Comparison of ENCODE assay signal across 10 cellular contexts in the genomic region with DNA sequence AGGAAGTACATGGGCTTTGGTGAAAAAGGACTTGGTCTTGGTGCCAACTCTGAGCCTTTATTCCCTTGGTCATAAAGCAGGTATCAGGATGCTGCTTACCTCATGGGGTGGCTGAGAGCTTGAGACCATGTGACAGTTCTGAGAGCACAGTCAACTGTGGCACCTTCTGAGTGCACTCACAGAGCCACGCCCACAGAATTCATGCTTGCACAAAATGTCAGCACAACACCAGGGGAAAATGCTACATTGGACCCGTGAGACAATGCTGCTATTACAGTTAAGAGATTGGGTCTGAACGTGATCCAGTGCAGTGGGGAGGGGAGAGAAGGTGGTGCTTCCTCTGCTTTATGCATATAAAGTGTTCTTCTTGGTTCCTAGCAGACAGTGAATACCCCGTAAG.
DNase-seq lines count a peak whose midpoint lies in the region; ATAC-seq, FAIRE-seq and TF ChIP-seq lines count a peak whose summit lies in the region.
"Had no signal": no experiment of that assay in that cellular context is flagged by ENCODE, and none has a peak within 500 bp of the region (broad histone marks: within the 10 kb centered on the region; RNA-seq: fewer than 3 reads in every experiment).

No MANE protein-coding gene starts in this region.

- no peaks in the 10 kb centered on the region for H3K36me3 Mint-ChIP-seq in activated CD8-positive, alpha-beta T cell treated with anti-CD3 and anti-CD28 coated beads for 36 hours (ENCODE audit: low read depth)
- no peaks in the 10 kb centered on the region for H3K36me3 Mint-ChIP-seq in activated CD8-positive, alpha-beta T cell treated with anti-CD3 and anti-CD28 coated beads, Interleukin-2, amount 10 ng/mL, durations not matched to agents 7 days and 5 days (ENCODE audit: low read depth)
- no peaks in the 10 kb centered on the region for H3K36me3 Mint-ChIP-seq in stimulated activated effector memory CD8-positive, alpha-beta T cell treated with anti-CD3 and anti-CD28 coated beads, Interleukin-12 subunit alpha, Interleukin-12 subunit beta, amount 100 ng/mL, for 72 hours
- no peaks in the 10 kb centered on the region for H3K36me3 Mint-ChIP-seq in nephron progenitor cell (ENCODE audit: low read depth)

- no peak for FAIRE-seq in HTR-8/SVneo (lab: Jason Lieb, UNC)
- FAIRE-seq: pancreas had no signal

- intact Hi-C loops in activated CD8-positive, alpha-beta T cell treated with anti-CD3 and anti-CD28 coated beads for 36 hours (cut with micrococcal nuclease): no loop called here

- CTCF ChIA-PET in activated CD8-positive, alpha-beta T cell treated with anti-CD3 and anti-CD28 coated beads for 36 hours (lab: Charles Lee): no interaction called here
- CTCF ChIA-PET in activated CD8-positive, alpha-beta T cell treated with anti-CD3 and anti-CD28 coated beads, Interleukin-2, amount 10 ng/mL, durations not matched to agents 7 days and 5 days (lab: Charles Lee): interaction anchor here (0.7 kb wide), 1 partner anchor 354 kb away, joined by 3 read pairs; no protein-coding TSS in a partner anchor

- DNase-seq in activated CD8-positive, alpha-beta T cell treated with anti-CD3 and anti-CD28 coated beads for 36 hours: peak; percentile 42
- DNase-seq in activated CD8-positive, alpha-beta T cell treated with anti-CD3 and anti-CD28 coated beads, Interleukin-2, amount 10 ng/mL, durations not matched to agents 7 days and 5 days: no peak
- DNase-seq in NCI-H2029 treated with DMSO at 0.1 percent for 48 hours (lab: John Stamatoyannopoulos, UW): peak; percentile 78
- DNase-seq in stimulated activated effector memory CD8-positive, alpha-beta T cell treated with anti-CD3 and anti-CD28 coated beads, Interleukin-12 subunit alpha, Interleukin-12 subunit beta, amount 100 ng/mL, for 72 hours (ENCODE audit: low spot score in 2 of 2): no peak
- DNase-seq in HTR-8/SVneo (ENCODE audit: insufficient read length, low spot score): no peak
- DNase-seq in iPS-NIHi11 (ENCODE audit: low spot score): no peak
- no peak for DNase-seq in nephron progenitor cell
- DNase-seq: activated T-cell treated with anti-CD3 and anti-CD28 coated beads for 4 hours, pancreas had no signal

- no peak overlapping the region for H3K27ac Mint-ChIP-seq in activated CD8-positive, alpha-beta T cell treated with anti-CD3 and anti-CD28 coated beads for 36 hours
- H3K27ac Mint-ChIP-seq in activated CD8-positive, alpha-beta T cell treated with anti-CD3 and anti-CD28 coated beads, Interleukin-2, amount 10 ng/mL, durations not matched to agents 7 days and 5 days: no peak overlapping the region
- H3K27ac Mint-ChIP-seq in stimulated activated effector memory CD8-positive, alpha-beta T cell treated with anti-CD3 and anti-CD28 coated beads, Interleukin-12 subunit alpha, Interleukin-12 subunit beta, amount 100 ng/mL, for 72 hours: no peak overlapping the region
- no peak overlapping the region for H3K27ac Mint-ChIP-seq in nephron progenitor cell

- H3K4me1 Mint-ChIP-seq in activated CD8-positive, alpha-beta T cell treated with anti-CD3 and anti-CD28 coated beads for 36 hours (ENCODE audit: low read depth): peaks cover 1% of the 10 kb centered on the region
- peaks cover 4% of the 10 kb centered on the region for H3K4me1 Mint-ChIP-seq in activated CD8-positive, alpha-beta T cell treated with anti-CD3 and anti-CD28 coated beads, Interleukin-2, amount 10 ng/mL, durations not matched to agents 7 days and 5 days (ENCODE audit: low read depth)
- H3K4me1 Mint-ChIP-seq in stimulated activated effector memory CD8-positive, alpha-beta T cell treated with anti-CD3 and anti-CD28 coated beads, Interleukin-12 subunit alpha, Interleukin-12 subunit beta, amount 100 ng/mL, for 72 hours: peaks cover 4% of the 10 kb centered on the region
- H3K4me1 Mint-ChIP-seq in nephron progenitor cell: peaks cover 43% of the 10 kb centered on the region

- TF ChIP-seq CTCF in activated CD8-positive, alpha-beta T cell treated with anti-CD3 and anti-CD28 coated beads for 36 hours (IDR thresholded peaks at IDR 0.05): no peak
- no peak for TF ChIP-seq CTCF in nephron progenitor cell (IDR thresholded peaks at IDR 0.05)

- no peaks in the 10 kb centered on the region for H3K27me3 Mint-ChIP-seq in activated CD8-positive, alpha-beta T cell treated with anti-CD3 and anti-CD28 coated beads for 36 hours
- H3K27me3 Mint-ChIP-seq in activated CD8-positive, alpha-beta T cell treated with anti-CD3 and anti-CD28 coated beads, Interleukin-2, amount 10 ng/mL, durations not matched to agents 7 days and 5 days (ENCODE audit: low read depth): peaks cover 2% of the 10 kb centered on the region
- H3K27me3 Mint-ChIP-seq in nephron progenitor cell (ENCODE audit: low read depth, poor library complexity): peaks cover 2% of the 10 kb centered on the region

- peak; percentile 65 for ATAC-seq in activated CD8-positive, alpha-beta T cell treated with anti-CD3 and anti-CD28 coated beads for 36 hours
- ATAC-seq in activated CD8-positive, alpha-beta T cell treated with anti-CD3 and anti-CD28 coated beads, Interleukin-2, amount 10 ng/mL, durations not matched to agents 7 days and 5 days: no peak
- peak; percentile 66 for ATAC-seq in HG02759 (IDR thresholded peaks at IDR 0.05; ENCODE audit: unreplicated experiment)
- ATAC-seq in stimulated activated effector memory CD8-positive, alpha-beta T cell treated with anti-CD3 and anti-CD28 coated beads, Interleukin-12 subunit alpha, Interleukin-12 subunit beta, amount 100 ng/mL, for 72 hours: peak; percentile 69
- ATAC-seq: pancreas had no signal

- H3K4me3 Mint-ChIP-seq in activated CD8-positive, alpha-beta T cell treated with anti-CD3 and anti-CD28 coated beads for 36 hours: no peak overlapping the region
- no peak overlapping the region for H3K4me3 Mint-ChIP-seq in activated CD8-positive, alpha-beta T cell treated with anti-CD3 and anti-CD28 coated beads, Interleukin-2, amount 10 ng/mL, durations not matched to agents 7 days and 5 days
- H3K4me3 Mint-ChIP-seq in stimulated activated effector memory CD8-positive, alpha-beta T cell treated with anti-CD3 and anti-CD28 coated beads, Interleukin-12 subunit alpha, Interleukin-12 subunit beta, amount 100 ng/mL, for 72 hours: no peak overlapping the region
- H3K4me3 Mint-ChIP-seq in nephron progenitor cell: no peak overlapping the region

- peaks cover 3% of the 10 kb centered on the region for H3K9me3 Mint-ChIP-seq in activated CD8-positive, alpha-beta T cell treated with anti-CD3 and anti-CD28 coated beads for 36 hours
- no peaks in the 10 kb centered on the region for H3K9me3 Mint-ChIP-seq in activated CD8-positive, alpha-beta T cell treated with anti-CD3 and anti-CD28 coated beads, Interleukin-2, amount 10 ng/mL, durations not matched to agents 7 days and 5 days (ENCODE audit: insufficient read depth)
- peaks cover 3% of the 10 kb centered on the region for H3K9me3 Mint-ChIP-seq in stimulated activated effector memory CD8-positive, alpha-beta T cell treated with anti-CD3 and anti-CD28 coated beads, Interleukin-12 subunit alpha, Interleukin-12 subunit beta, amount 100 ng/mL, for 72 hours
- peaks cover 6% of the 10 kb centered on the region for H3K9me3 Mint-ChIP-seq in nephron progenitor cell

- POLR2A ChIA-PET in activated CD8-positive, alpha-beta T cell treated with anti-CD3 and anti-CD28 coated beads for 36 hours (lab: Charles Lee): no interaction called here
- POLR2A ChIA-PET in activated CD8-positive, alpha-beta T cell treated with anti-CD3 and anti-CD28 coated beads, Interleukin-2, amount 10 ng/mL, durations not matched to agents 7 days and 5 days (lab: Charles Lee): no interaction called here

Comparison
In these comparisons a context has a peak if more than half of its experiments do, and no peak if none do; other contexts are left out.
1. DNase-seq: peak in activated CD8-positive, alpha-beta T cell treated with anti-CD3 and anti-CD28 coated beads for 36 hours (single experiment) and NCI-H2029 treated with DMSO at 0.1 percent for 48 hours (single experiment); none in activated CD8-positive, alpha-beta T cell treated with anti-CD3 and anti-CD28 coated beads, Interleukin-2, amount 10 ng/mL, durations not matched to agents 7 days and 5 days (single experiment), stimulated activated effector memory CD8-positive, alpha-beta T cell treated with anti-CD3 and anti-CD28 coated beads, Interleukin-12 subunit alpha, Interleukin-12 subunit beta, amount 100 ng/mL, for 72 hours (0 of 2), HTR-8/SVneo (single experiment), iPS-NIHi11 (single experiment) and nephron progenitor cell (single experiment).